Comparison of ENCODE assay signal across 18 cellular contexts in the genomic region with DNA sequence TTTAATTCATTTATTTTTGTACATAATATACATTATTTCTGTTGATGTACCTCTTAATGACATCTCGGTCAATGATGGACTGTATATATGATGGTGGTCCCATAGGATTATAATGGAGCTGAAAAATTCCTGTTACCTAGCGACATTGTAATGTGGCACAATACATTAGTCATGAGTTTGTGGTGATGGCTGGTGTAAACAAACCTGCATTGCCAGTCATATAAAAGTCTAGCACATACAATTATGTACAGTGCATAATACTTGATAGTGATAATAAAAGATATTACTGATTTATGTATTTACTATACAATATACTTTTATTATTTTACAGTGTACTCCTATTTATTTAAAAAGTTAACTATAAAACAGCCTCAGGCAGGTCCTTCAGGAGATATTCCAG.
"Had no signal": no experiment of that assay in that cellular context is flagged by ENCODE, and none has a peak within 500 bp of the region (broad histone marks: within the 10 kb centered on the region; RNA-seq: fewer than 3 reads in every experiment).

No MANE protein-coding gene starts in this region.

- H3K4me3 Mint-ChIP-seq: activated CD8-positive, alpha-beta T cell treated with anti-CD3 and anti-CD28 coated beads for 36 hours; activated naive CD8-positive, alpha-beta T cell treated with anti-CD3 and anti-CD28 coated beads, Interleukin-2, amount 50 U/mL, for 24 hours; activated T-helper 1 cell treated with anti-CD3 and anti-CD28 coated beads, Interleukin-12 subunit alpha, Interleukin-12 subunit beta, Interleukin-2, Interleukin-4 antibody, amounts not matched to agents 30 ng/mL and 10 ng/mL and 1 ng/mL, durations not matched to agents 14 hours and 24 hours and 36 hours; nephron had no signal

- H3K27ac ChIP-seq: cardiac muscle cell, coronary artery, psoas muscle, sigmoid colon, WERI-Rb-1 had no signal

- H3K27me3 Mint-ChIP-seq: activated CD8-positive, alpha-beta T cell treated with anti-CD3 and anti-CD28 coated beads for 36 hours; activated naive CD8-positive, alpha-beta T cell treated with anti-CD3 and anti-CD28 coated beads, Interleukin-2, amount 50 U/mL, for 24 hours had no signal

- H3K27me3 ChIP-seq: cardiac muscle cell, sigmoid colon had no signal

- DNase-seq: activated CD4-positive, alpha-beta T cell treated with anti-CD3 and anti-CD28 coated beads for 4 hours; activated CD8-positive, alpha-beta T cell treated with anti-CD3 and anti-CD28 coated beads for 36 hours; activated naive CD4-positive, alpha-beta T cell; activated naive CD8-positive, alpha-beta T cell treated with anti-CD3 and anti-CD28 coated beads, Interleukin-2, amount 50 U/mL, for 24 hours; effector CD8-positive, alpha-beta T cell; psoas muscle; sigmoid colon; stimulated activated CD4-positive, alpha-beta T cell treated with anti-CD3 and anti-CD28 coated beads, Interleukin-12 subunit alpha, Interleukin-12 subunit beta, amount 100 ng/mL, for 4 hours; stimulated activated naive CD4-positive, alpha-beta T cell; substantia nigra; trophoblast cell; WERI-Rb-1 had no signal

- H3K27ac Mint-ChIP-seq: activated naive CD8-positive, alpha-beta T cell treated with anti-CD3 and anti-CD28 coated beads, Interleukin-2, amount 50 U/mL, for 24 hours; activated T-helper 1 cell treated with anti-CD3 and anti-CD28 coated beads, Interleukin-12 subunit alpha, Interleukin-12 subunit beta, Interleukin-2, Interleukin-4 antibody, amounts not matched to agents 30 ng/mL and 10 ng/mL and 1 ng/mL, durations not matched to agents 14 hours and 24 hours and 36 hours; nephron had no signal

- FAIRE-seq: astrocyte had no signal

- H3K9me3 ChIP-seq: psoas muscle, sigmoid colon had no signal

- ATAC-seq: activated CD8-positive, alpha-beta T cell treated with anti-CD3 and anti-CD28 coated beads for 36 hours; activated naive CD8-positive, alpha-beta T cell treated with anti-CD3 and anti-CD28 coated beads, Interleukin-2, amount 50 U/mL, for 24 hours; left lobe of liver; psoas muscle had no signal

- H3K4me1 ChIP-seq: psoas muscle, sigmoid colon had no signal

- H3K9me3 Mint-ChIP-seq: activated CD8-positive, alpha-beta T cell treated with anti-CD3 and anti-CD28 coated beads for 36 hours; activated naive CD8-positive, alpha-beta T cell treated with anti-CD3 and anti-CD28 coated beads, Interleukin-2, amount 50 U/mL, for 24 hours; activated T-helper 1 cell treated with anti-CD3 and anti-CD28 coated beads, Interleukin-12 subunit alpha, Interleukin-12 subunit beta, Interleukin-2, Interleukin-4 antibody, amounts not matched to agents 30 ng/mL and 10 ng/mL and 1 ng/mL, durations not matched to agents 14 hours and 24 hours and 36 hours; nephron had no signal

- H3K4me3 ChIP-seq: cardiac muscle cell, coronary artery, psoas muscle, sigmoid colon had no signal
